Comparison of ENCODE assay signal across 1 cellular context in the genomic region with DNA sequence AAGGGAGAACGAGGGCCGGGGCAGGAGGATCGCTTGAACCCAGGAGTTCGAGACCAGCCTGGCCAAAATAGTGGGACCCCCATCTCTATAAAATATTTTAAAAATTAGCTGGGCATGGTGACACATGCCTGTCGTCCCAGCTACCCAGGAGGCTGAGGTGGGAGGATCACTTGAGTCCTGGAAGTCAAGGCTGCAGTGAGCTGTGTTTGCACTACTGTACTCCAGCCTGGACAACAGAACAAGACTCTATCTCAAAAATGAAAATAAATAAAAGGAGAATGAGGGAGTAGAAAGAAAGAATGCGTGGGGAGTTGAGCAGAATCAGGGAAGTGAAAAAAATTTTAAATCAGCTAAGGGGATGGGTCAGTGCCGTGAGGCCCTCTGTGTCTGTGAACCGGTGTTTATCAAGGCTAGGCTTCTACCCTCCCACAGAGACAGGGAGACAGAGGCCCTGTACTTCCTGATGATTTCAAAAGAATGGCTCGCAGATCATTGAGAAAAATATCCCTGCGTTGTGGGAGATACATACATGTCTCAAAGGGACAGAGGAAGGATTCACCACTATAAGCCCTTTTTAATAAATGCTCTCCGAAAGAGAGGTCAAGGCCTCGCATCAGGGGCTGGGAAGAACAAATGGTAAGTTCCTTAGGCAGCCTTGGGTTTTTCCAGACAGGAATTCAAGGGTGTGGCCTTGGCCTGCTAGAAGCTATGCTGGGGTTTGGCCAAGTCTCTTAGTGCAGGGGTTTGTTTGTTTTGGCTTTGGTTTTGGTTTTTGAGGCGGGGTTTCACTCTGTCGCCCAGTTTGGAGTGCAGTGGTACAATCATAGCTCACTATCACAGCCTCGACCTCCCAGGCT.
TF ChIP-seq lines count a peak whose summit lies in the region.

No MANE protein-coding gene starts in this region.

TF ChIP-seq in K562, 482 proteins besides CTCF, POLR2A, EP300 and RAD21:
- TF ChIP-seq, protein P1, sequence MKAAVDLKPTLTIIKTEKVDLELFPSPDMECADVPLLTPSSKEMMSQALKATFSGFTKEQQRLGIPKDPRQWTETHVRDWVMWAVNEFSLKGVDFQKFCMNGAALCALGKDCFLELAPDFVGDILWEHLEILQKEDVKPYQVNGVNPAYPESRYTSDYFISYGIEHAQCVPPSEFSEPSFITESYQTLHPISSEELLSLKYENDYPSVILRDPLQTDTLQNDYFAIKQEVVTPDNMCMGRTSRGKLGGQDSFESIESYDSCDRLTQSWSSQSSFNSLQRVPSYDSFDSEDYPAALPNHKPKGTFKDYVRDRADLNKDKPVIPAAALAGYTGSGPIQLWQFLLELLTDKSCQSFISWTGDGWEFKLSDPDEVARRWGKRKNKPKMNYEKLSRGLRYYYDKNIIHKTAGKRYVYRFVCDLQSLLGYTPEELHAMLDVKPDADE (conservative IDR thresholded peaks at IDR 0.05; ENCODE audit: control insufficient read depth, low read depth, low read length) = no peak
- TF ChIP-seq KLF1 (tag; IDR thresholded peaks at IDR 0.05) (no peak), POLR2AphosphoS2 (IDR thresholded peaks at IDR 0.05; ENCODE audit: low read length) (no peak), ELF4 (CRISPR knock-in tag; IDR thresholded peaks at IDR 0.05) (no peak), ZNF253 (CRISPR knock-in tag; conservative IDR thresholded peaks at IDR 0.05) (no peak), MED1 (CRISPR knock-in tag; IDR thresholded peaks at IDR 0.05; ENCODE audit: borderline replicate concordance) (no peak), PTBP1 (IDR thresholded peaks at IDR 0.05; ENCODE audit: low read depth, low read length) (no peak), CAMTA2 (CRISPR knock-in tag; conservative IDR thresholded peaks at IDR 0.05) (no peak), SRSF3 (IDR thresholded peaks at IDR 0.05; ENCODE audit: insufficient read depth, low read length) (no peak), EZH2 (IDR thresholded peaks at IDR 0.05; ENCODE audit: borderline replicate concordance, low read depth, low read length) (no peak), TRIM28 (IDR thresholded peaks at IDR 0.05) (no peak), TGIF2 (CRISPR knock-in tag; IDR thresholded peaks at IDR 0.05) (no peak)
- TF ChIP-seq, protein P2, sequence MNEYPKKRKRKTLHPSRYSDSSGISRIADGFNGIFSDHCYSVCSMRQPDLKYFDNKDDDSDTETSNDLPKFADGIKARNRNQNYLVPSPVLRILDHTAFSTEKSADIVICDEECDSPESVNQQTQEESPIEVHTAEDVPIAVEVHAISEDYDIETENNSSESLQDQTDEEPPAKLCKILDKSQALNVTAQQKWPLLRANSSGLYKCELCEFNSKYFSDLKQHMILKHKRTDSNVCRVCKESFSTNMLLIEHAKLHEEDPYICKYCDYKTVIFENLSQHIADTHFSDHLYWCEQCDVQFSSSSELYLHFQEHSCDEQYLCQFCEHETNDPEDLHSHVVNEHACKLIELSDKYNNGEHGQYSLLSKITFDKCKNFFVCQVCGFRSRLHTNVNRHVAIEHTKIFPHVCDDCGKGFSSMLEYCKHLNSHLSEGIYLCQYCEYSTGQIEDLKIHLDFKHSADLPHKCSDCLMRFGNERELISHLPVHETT (CRISPR knock-in tag; conservative IDR thresholded peaks at IDR 0.05 in 1 of 2, IDR thresholded peaks at IDR 0.05 in 1 of 2) = no peak
